In genomic region chr5:157259699-157260098, GRCh38 we compare ENCODE assay signal across 17 cellular contexts. TPM values are rescaled to one million over a fixed set of nuclear protein-coding genes. Genes with fewer than 3 reads are reported as not detected.
DNase-seq lines count a peak whose midpoint lies in the region; ATAC-seq and TF ChIP-seq lines count a peak whose summit lies in the region.
"Had no signal": no experiment of that assay in that cellular context is flagged by ENCODE, and none has a peak within 500 bp of the region (broad histone marks: within the 10 kb centered on the region; RNA-seq: fewer than 3 reads in every experiment).

No MANE protein-coding gene starts in this region.

- 79 to 88% (median 83%) methylated on average over 4 of the region's 4 CpGs for WGBS in spleen, 5 donors
- WGBS in sigmoid colon, 2 donors, result 86 to 87% methylated on average over 4 of the region's 4 CpGs

- no peaks in the 10 kb centered on the region for H3K9me3 Mint-ChIP-seq in activated CD8-positive, alpha-beta memory T cell treated with anti-CD3 and anti-CD28 coated beads, Interleukin-2, amount 10 ng/mL, durations not matched to agents 7 days and 5 days (ENCODE audit: low read depth)
- no peaks in the 10 kb centered on the region for H3K9me3 Mint-ChIP-seq in stimulated activated naive CD8-positive, alpha-beta T cell treated with anti-CD3 and anti-CD28 coated beads, Interleukin-15, amount 100 ng/mL, for 72 hours
- peaks cover 0 to 2% of the 10 kb centered on the region in 2 donors for H3K9me3 Mint-ChIP-seq in activated naive CD4-positive, alpha-beta T cell treated with anti-CD3 and anti-CD28 coated beads, Interleukin-2, amount 50 U/mL, for 72 hours
- H3K9me3 Mint-ChIP-seq: HFFc6 had no signal

- CTCF ChIA-PET in activated CD8-positive, alpha-beta memory T cell treated with anti-CD3 and anti-CD28 coated beads, Interleukin-2, amount 10 ng/mL, durations not matched to agents 7 days and 5 days (lab: Charles Lee), result interaction anchor here (1.2 kb wide), 1 partner anchor 14 kb away, joined by 3 read pairs; no protein-coding TSS in a partner anchor

- intact Hi-C loops in spleen (cut with DNase I; ENCODE audit: low total_unique reads), result loop anchor here (10.0 kb wide), 1 partner anchor 45 kb away; no protein-coding TSS in a partner anchor
- intact Hi-C loops in sigmoid colon (cut with DNase I), result loop anchor here (10.0 kb wide), 1 partner anchor 485 kb away; the partner anchor contains the start of gene LSM11

- peaks cover 34% of the 10 kb centered on the region for H3K36me3 Mint-ChIP-seq in activated CD8-positive, alpha-beta memory T cell treated with anti-CD3 and anti-CD28 coated beads, Interleukin-2, amount 10 ng/mL, durations not matched to agents 7 days and 5 days
- peaks cover 10 to 36% of the 10 kb centered on the region in 2 donors for H3K36me3 Mint-ChIP-seq in activated naive CD4-positive, alpha-beta T cell treated with anti-CD3 and anti-CD28 coated beads, Interleukin-2, amount 50 U/mL, for 72 hours

- no peak for DNase-seq in activated CD8-positive, alpha-beta memory T cell treated with anti-CD3 and anti-CD28 coated beads, Interleukin-2, amount 10 ng/mL, durations not matched to agents 7 days and 5 days
- DNase-seq in activated CD8-positive, alpha-beta memory T cell treated with anti-CD3 and anti-CD28 coated beads for 24 hours, result no peak
- no peak for DNase-seq in stimulated activated naive CD8-positive, alpha-beta T cell treated with anti-CD3 and anti-CD28 coated beads, Interleukin-15, amount 100 ng/mL, for 72 hours
- no peak for DNase-seq in stimulated activated naive CD8-positive, alpha-beta T cell treated with anti-CD3 and anti-CD28 coated beads, Interleukin-15, Interleukin-2, amounts not matched to agents 100 U/mL and 50 U/mL, for 24 hours
- no peak for DNase-seq in activated naive CD4-positive, alpha-beta T cell treated with anti-CD3 and anti-CD28 coated beads, Interleukin-2, amount 50 U/mL, for 72 hours (ENCODE audit: low spot score in 2 of 2)
- DNase-seq in spleen (no peak), dedifferentiated amniotic fluid mesenchymal stem cell (ENCODE audit: extremely low spot score) (no peak), sigmoid colon (no peak)
- DNase-seq: Caco-2, EL, HFFc6, MV-4-11, NCI-H1436, NCI-H2029 had no signal

- H3K27ac Mint-ChIP-seq in activated CD8-positive, alpha-beta memory T cell treated with anti-CD3 and anti-CD28 coated beads, Interleukin-2, amount 10 ng/mL, durations not matched to agents 7 days and 5 days, result peak overlapping the region; percentile 40
- H3K27ac Mint-ChIP-seq in stimulated activated naive CD8-positive, alpha-beta T cell treated with anti-CD3 and anti-CD28 coated beads, Interleukin-15, amount 100 ng/mL, for 72 hours, result no peak overlapping the region
- H3K27ac Mint-ChIP-seq in activated naive CD4-positive, alpha-beta T cell treated with anti-CD3 and anti-CD28 coated beads, Interleukin-2, amount 50 U/mL, for 72 hours, result peak overlapping the region in 1 of 2 donors; percentile 45
- H3K27ac Mint-ChIP-seq: HFFc6 had no signal

- H3K27ac ChIP-seq in spleen (no peak overlapping the region), sigmoid colon (no peak overlapping the region)
- H3K27ac ChIP-seq: A549; BLaER1 treated with 17β-estradiol and CSF1 and Interleukin-3, amounts not matched to agents 10 nM and 100 nM had no signal

- H3K27me3 Mint-ChIP-seq in activated CD8-positive, alpha-beta memory T cell treated with anti-CD3 and anti-CD28 coated beads, Interleukin-2, amount 10 ng/mL, durations not matched to agents 7 days and 5 days, result no peaks in the 10 kb centered on the region
- no peaks in the 10 kb centered on the region for H3K27me3 Mint-ChIP-seq in stimulated activated naive CD8-positive, alpha-beta T cell treated with anti-CD3 and anti-CD28 coated beads, Interleukin-15, amount 100 ng/mL, for 72 hours

- H3K4me1 Mint-ChIP-seq in activated CD8-positive, alpha-beta memory T cell treated with anti-CD3 and anti-CD28 coated beads, Interleukin-2, amount 10 ng/mL, durations not matched to agents 7 days and 5 days, result peaks cover 73% of the 10 kb centered on the region
- peaks cover 82% of the 10 kb centered on the region for H3K4me1 Mint-ChIP-seq in stimulated activated naive CD8-positive, alpha-beta T cell treated with anti-CD3 and anti-CD28 coated beads, Interleukin-15, amount 100 ng/mL, for 72 hours

- H3K27me3 ChIP-seq in spleen (replicated peaks in 1 of 7) (no peaks in the 10 kb centered on the region), sigmoid colon (no peaks in the 10 kb centered on the region)
- H3K27me3 ChIP-seq: BLaER1 treated with 17β-estradiol and CSF1 and Interleukin-3, amounts not matched to agents 10 nM and 100 nM had no signal

- TF ChIP-seq EP300 in sigmoid colon (IDR thresholded peaks at IDR 0.05), result no peak

- H3K9me3 ChIP-seq in spleen, result no peaks in the 10 kb centered on the region
- no peaks in the 10 kb centered on the region for H3K9me3 ChIP-seq in sigmoid colon
- H3K9me3 ChIP-seq: A549, Caco-2 had no signal

- H3K4me1 ChIP-seq in spleen, result peaks cover 5 to 32% (median 15%) of the 10 kb centered on the region in 6 donors
- no peaks in the 10 kb centered on the region for H3K4me1 ChIP-seq in sigmoid colon
- H3K4me1 ChIP-seq: A549, Caco-2 had no signal

- peak; percentile 31 for ATAC-seq in activated CD8-positive, alpha-beta memory T cell treated with anti-CD3 and anti-CD28 coated beads, Interleukin-2, amount 10 ng/mL, durations not matched to agents 7 days and 5 days
- ATAC-seq in stimulated activated naive CD8-positive, alpha-beta T cell treated with anti-CD3 and anti-CD28 coated beads, Interleukin-15, amount 100 ng/mL, for 72 hours, result peak; percentile 51
- ATAC-seq in stimulated activated naive CD8-positive, alpha-beta T cell treated with anti-CD3 and anti-CD28 coated beads, Interleukin-15, Interleukin-2, amounts not matched to agents 100 U/mL and 50 U/mL, for 24 hours, result no peak
- ATAC-seq in activated naive CD4-positive, alpha-beta T cell treated with anti-CD3 and anti-CD28 coated beads, Interleukin-2, amount 50 U/mL, for 72 hours, result peak; percentile 50 to 75
- ATAC-seq: A549, K562 had no signal

- H3K4me3 ChIP-seq in spleen, result no peak overlapping the region
- no peak overlapping the region for H3K4me3 ChIP-seq in sigmoid colon
- H3K4me3 ChIP-seq: A549; BLaER1 treated with 17β-estradiol and CSF1 and Interleukin-3, amounts not matched to agents 10 nM and 100 nM; K562 had no signal

- no peak overlapping the region for H3K4me3 Mint-ChIP-seq in activated CD8-positive, alpha-beta memory T cell treated with anti-CD3 and anti-CD28 coated beads, Interleukin-2, amount 10 ng/mL, durations not matched to agents 7 days and 5 days
- H3K4me3 Mint-ChIP-seq in stimulated activated naive CD8-positive, alpha-beta T cell treated with anti-CD3 and anti-CD28 coated beads, Interleukin-15, amount 100 ng/mL, for 72 hours, result no peak overlapping the region
- H3K4me3 Mint-ChIP-seq: HFFc6 had no signal

- H3K36me3 ChIP-seq in spleen (no peaks in the 10 kb centered on the region), sigmoid colon (no peaks in the 10 kb centered on the region)
- H3K36me3 ChIP-seq: BLaER1 treated with 17β-estradiol and CSF1 and Interleukin-3, amounts not matched to agents 10 nM and 100 nM had no signal

- no peak for TF ChIP-seq CTCF in spleen (IDR thresholded peaks at IDR 0.05 in 8 of 11, conservative IDR thresholded peaks at IDR 0.05 in 3 of 11)
- no peak for TF ChIP-seq CTCF in sigmoid colon (IDR thresholded peaks at IDR 0.05)

- TF ChIP-seq POLR2A in spleen (IDR thresholded peaks at IDR 0.05) (no peak), sigmoid colon (IDR thresholded peaks at IDR 0.05) (no peak)

RNA-seq across cellular contexts. Expression of gene CYFIP2, which starts 6.2 kb away (rescaled TPM):
- 100 to 1,000 TPM; 382 to 438 TPM for total RNA-seq in activated CD8-positive, alpha-beta memory T cell treated with anti-CD3 and anti-CD28 coated beads, Interleukin-2, amount 10 ng/mL, durations not matched to agents 7 days and 5 days
- total RNA-seq in activated naive CD4-positive, alpha-beta T cell treated with anti-CD3 and anti-CD28 coated beads, Interleukin-2, amount 50 U/mL, for 72 hours, result 100 to 1,000 TPM; 335 to 493 TPM
- total RNA-seq in spleen (100 to 1,000 TPM; 123 to 232 (median 198) TPM), sigmoid colon (10 to 100 TPM; 13.8 to 37.8 (median 29.3) TPM)
- polyA plus RNA-seq in spleen (10 to 100 TPM; 74.8 to 83.4 (median 75.1) TPM), sigmoid colon (10 to 100 TPM in 1 of 3 donors, 1 to 10 TPM in 2; 4.8 to 38.1 (median 8.1) TPM)
